18 cellular contexts compared by ENCODE assay signal in genomic region chr6:138285800-138286199, GRCh38.
A peak's percentile ranks its signal among the peaks of the same experiment; 100 is the strongest.
DNase-seq lines count a peak whose midpoint lies in the region; ATAC-seq and TF ChIP-seq lines count a peak whose summit lies in the region.
"Had no signal": no experiment of that assay in that cellular context is flagged by ENCODE, and none has a peak within 500 bp of the region (broad histone marks: within the 10 kb centered on the region; RNA-seq: fewer than 3 reads in every experiment).

No MANE protein-coding gene starts in this region.

- no peak overlapping the region for H3K4me3 Mint-ChIP-seq in activated T-helper 1 cell treated with anti-CD3 and anti-CD28 coated beads, Interleukin-12 subunit alpha, Interleukin-12 subunit beta, Interleukin-2, Interleukin-4 antibody, amounts not matched to agents 30 ng/mL and 10 ng/mL and 1 ng/mL, durations not matched to agents 14 hours and 24 hours and 36 hours
- H3K4me3 Mint-ChIP-seq: activated naive CD4-positive, alpha-beta T cell treated with anti-CD3 and anti-CD28 coated beads for 36 hours; activated T-cell treated with anti-CD3 and anti-CD28 coated beads, Interleukin-2, amount 50 U/mL, for 4 hours had no signal

- no peaks in the 10 kb centered on the region for H3K27me3 ChIP-seq in foreskin keratinocyte
- H3K27me3 ChIP-seq: breast epithelium, tibial nerve had no signal

- H3K9me3 Mint-ChIP-seq in activated T-helper 1 cell treated with anti-CD3 and anti-CD28 coated beads, Interleukin-12 subunit alpha, Interleukin-12 subunit beta, Interleukin-2, Interleukin-4 antibody, amounts not matched to agents 30 ng/mL and 10 ng/mL and 1 ng/mL, durations not matched to agents 14 hours and 24 hours and 36 hours = no peaks in the 10 kb centered on the region
- H3K9me3 Mint-ChIP-seq: activated naive CD4-positive, alpha-beta T cell treated with anti-CD3 and anti-CD28 coated beads for 36 hours; activated T-cell treated with anti-CD3 and anti-CD28 coated beads, Interleukin-2, amount 50 U/mL, for 4 hours had no signal

- CTCF ChIA-PET in HEK293T (lab: Yijun Ruan, JAX) = interaction anchor here (0.7 to 1.0 kb wide), 2 partner anchors 55 to 262 kb away, joined by 3 to 6 read pairs; no protein-coding TSS in a partner anchor

- DNase-seq in HEK293T (ENCODE audit: extremely low spot score) (no peak), foreskin keratinocyte (peak in 1 of 2 donors; percentile 32), LoVo (ENCODE audit: low spot score) (no peak)
- DNase-seq in activated T-helper 1 cell treated with anti-CD3 and anti-CD28 coated beads, Interleukin-12 subunit alpha, Interleukin-12 subunit beta, Interleukin-2, Interleukin-4 antibody, amounts not matched to agents 30 ng/mL and 10 ng/mL and 1 ng/mL, durations not matched to agents 14 hours and 24 hours and 36 hours (ENCODE audit: low spot score) = no peak
- DNase-seq in activated CD4-positive, CD25-positive, alpha-beta regulatory T cell treated with anti-CD3 and anti-CD28 coated beads, Interleukin-2, amount 50 U/mL, for 72 hours = no peak
- no peak for DNase-seq in activated CD8-positive, alpha-beta memory T cell treated with anti-CD3 and anti-CD28 coated beads, Interleukin-2, amount 50 U/mL, for 4 hours
- DNase-seq: activated naive CD4-positive, alpha-beta T cell treated with anti-CD3 and anti-CD28 coated beads for 36 hours; activated T-cell treated with anti-CD3 and anti-CD28 coated beads, Interleukin-2, amount 50 U/mL, for 4 hours; cortex of kidney; NCI-H1694; NCI-H2227 treated with DMSO at 0.1 percent for 48 hours; SHP77 had no signal

- H3K27me3 Mint-ChIP-seq in activated T-helper 1 cell treated with anti-CD3 and anti-CD28 coated beads, Interleukin-12 subunit alpha, Interleukin-12 subunit beta, Interleukin-2, Interleukin-4 antibody, amounts not matched to agents 30 ng/mL and 10 ng/mL and 1 ng/mL, durations not matched to agents 14 hours and 24 hours and 36 hours (ENCODE audit: insufficient read depth) = no peaks in the 10 kb centered on the region

- peaks cover 13% of the 10 kb centered on the region for H3K4me1 Mint-ChIP-seq in activated T-helper 1 cell treated with anti-CD3 and anti-CD28 coated beads, Interleukin-12 subunit alpha, Interleukin-12 subunit beta, Interleukin-2, Interleukin-4 antibody, amounts not matched to agents 30 ng/mL and 10 ng/mL and 1 ng/mL, durations not matched to agents 14 hours and 24 hours and 36 hours (ENCODE audit: low read depth)

- intact Hi-C loops in activated T-helper 1 cell treated with anti-CD3 and anti-CD28 coated beads, Interleukin-12 subunit alpha, Interleukin-12 subunit beta, Interleukin-2, Interleukin-4 antibody, amounts not matched to agents 30 ng/mL and 10 ng/mL and 1 ng/mL, durations not matched to agents 14 hours and 24 hours and 36 hours (cut with micrococcal nuclease) = loop anchor here (5.0 kb wide), 1 partner anchor 222 kb away; no protein-coding TSS in a partner anchor

- TF ChIP-seq CTCF in GM12874 (IDR thresholded peaks at IDR 0.05; ENCODE audit: insufficient read depth, low read depth, low read length) (0 out of 2 replicates have a peak, but pooled peaks have one; percentile 3), VCaP (conservative IDR thresholded peaks at IDR 0.05) (peak; percentile 36; the same call in 1 of the 2 replicates), foreskin keratinocyte (conservative IDR thresholded peaks at IDR 0.05) (peak; percentile 43)

- peaks cover 13% of the 10 kb centered on the region for H3K4me1 ChIP-seq in foreskin keratinocyte
- H3K4me1 ChIP-seq: breast epithelium, tibial nerve had no signal

- H3K27ac ChIP-seq in VCaP (peak overlapping the region; percentile 25), foreskin keratinocyte (no peak overlapping the region)
- H3K27ac ChIP-seq: breast epithelium, KMS-11, skin epidermis, tibial nerve had no signal

- H3K36me3 Mint-ChIP-seq in activated T-helper 1 cell treated with anti-CD3 and anti-CD28 coated beads, Interleukin-12 subunit alpha, Interleukin-12 subunit beta, Interleukin-2, Interleukin-4 antibody, amounts not matched to agents 30 ng/mL and 10 ng/mL and 1 ng/mL, durations not matched to agents 14 hours and 24 hours and 36 hours (ENCODE audit: low read depth) = no peaks in the 10 kb centered on the region

- POLR2A ChIA-PET in HEK293T (lab: Yijun Ruan, JAX) = no interaction called here

- no peak for ATAC-seq in foreskin keratinocyte
- ATAC-seq: activated T-cell treated with anti-CD3 and anti-CD28 coated beads, Interleukin-2, amount 50 U/mL, for 4 hours had no signal

- H3K27ac Mint-ChIP-seq in activated T-helper 1 cell treated with anti-CD3 and anti-CD28 coated beads, Interleukin-12 subunit alpha, Interleukin-12 subunit beta, Interleukin-2, Interleukin-4 antibody, amounts not matched to agents 30 ng/mL and 10 ng/mL and 1 ng/mL, durations not matched to agents 14 hours and 24 hours and 36 hours = no peak overlapping the region
- H3K27ac Mint-ChIP-seq: activated naive CD4-positive, alpha-beta T cell treated with anti-CD3 and anti-CD28 coated beads for 36 hours had no signal

TF ChIP-seq in HEK293T, 16 proteins besides CTCF, POLR2A, EP300 and RAD21:
- TF ChIP-seq L3MBTL2 (conservative IDR thresholded peaks at IDR 0.05) (no peak), PKNOX1 (IDR thresholded peaks at IDR 0.05) (peak; percentile 64)
